11 cellular contexts compared by ENCODE assay signal in genomic region chr17:4658478-4659305, GRCh38. TPM values are rescaled to one million over a fixed set of nuclear protein-coding genes. Genes with fewer than 3 reads are reported as not detected.
A peak's percentile ranks its signal among the peaks of the same experiment; 100 is the strongest.
DNase-seq lines count a peak whose midpoint lies in the region; ATAC-seq and TF ChIP-seq lines count a peak whose summit lies in the region.
"Had no signal": no experiment of that assay in that cellular context is flagged by ENCODE, and none has a peak within 500 bp of the region (broad histone marks: within the 10 kb centered on the region; RNA-seq: fewer than 3 reads in every experiment).

No MANE protein-coding gene starts in this region.

- H3K4me3 ChIP-seq in fibroblast of villous mesenchyme (ENCODE audit: low read depth, low read length) = no peak overlapping the region
- H3K4me3 ChIP-seq: BLaER1 had no signal

- no peaks in the 10 kb centered on the region for H3K9me3 Mint-ChIP-seq in activated CD8-positive, alpha-beta T cell treated with anti-CD3 and anti-CD28 coated beads, Interleukin-2, amount 10 ng/mL, durations not matched to agents 7 days and 5 days (ENCODE audit: insufficient read depth)
- no peaks in the 10 kb centered on the region for H3K9me3 Mint-ChIP-seq in stimulated activated naive B cell treated with anti-CD40 and anti-IgM and Interleukin-4, amounts not matched to agents 10 μg/mL and 1 μg/mL and 100 μg/mL, for 72 hours

- DNase-seq in activated effector memory CD4-positive, alpha-beta T cell treated with anti-CD3 and anti-CD28 coated beads, Interleukin-2, amount 50 U/mL, for 16 hours = peak; percentile 74
- no peak for DNase-seq in activated effector memory CD4-positive, alpha-beta T cell treated with Interleukin-2 at 50 U/mL for 16 hours
- peak; percentile 28 for DNase-seq in activated CD8-positive, alpha-beta T cell treated with anti-CD3 and anti-CD28 coated beads, Interleukin-2, amount 10 ng/mL, durations not matched to agents 7 days and 5 days
- peak; percentile 89 for DNase-seq in fibroblast of villous mesenchyme (ENCODE audit: low read depth)
- no peak for DNase-seq in stimulated activated naive B cell treated with anti-CD40 and anti-IgM and Interleukin-4, amounts not matched to agents 10 μg/mL and 1 μg/mL and 100 μg/mL, for 72 hours
- no peak for DNase-seq in NCI-H2081 (lab: John Stamatoyannopoulos, UW)
- no peak for DNase-seq in NCI-H526 (lab: John Stamatoyannopoulos, UW)
- DNase-seq: aorta, NCI-H1436 treated with DMSO at 0.1 percent for 48 hours had no signal

- POLR2A ChIA-PET in activated CD8-positive, alpha-beta T cell treated with anti-CD3 and anti-CD28 coated beads, Interleukin-2, amount 10 ng/mL, durations not matched to agents 7 days and 5 days (lab: Charles Lee) = interaction anchor here (0.6 kb wide), 1 partner anchor 26 kb away, joined by 3 read pairs; no protein-coding TSS in a partner anchor

- ATAC-seq in activated CD8-positive, alpha-beta T cell treated with anti-CD3 and anti-CD28 coated beads, Interleukin-2, amount 10 ng/mL, durations not matched to agents 7 days and 5 days = no peak
- peak; percentile 85 to 98 for ATAC-seq in stimulated activated naive B cell treated with anti-CD40 and anti-IgM and Interleukin-4, amounts not matched to agents 10 μg/mL and 1 μg/mL and 100 μg/mL, for 72 hours (replicated peaks)
- ATAC-seq in GM19452 (IDR thresholded peaks at IDR 0.05; ENCODE audit: unreplicated experiment) = no peak

- no peak overlapping the region for H3K4me3 Mint-ChIP-seq in activated CD8-positive, alpha-beta T cell treated with anti-CD3 and anti-CD28 coated beads, Interleukin-2, amount 10 ng/mL, durations not matched to agents 7 days and 5 days
- H3K4me3 Mint-ChIP-seq in stimulated activated naive B cell treated with anti-CD40 and anti-IgM and Interleukin-4, amounts not matched to agents 10 μg/mL and 1 μg/mL and 100 μg/mL, for 72 hours = no peak overlapping the region

- peaks cover 8% of the 10 kb centered on the region for H3K4me1 Mint-ChIP-seq in activated CD8-positive, alpha-beta T cell treated with anti-CD3 and anti-CD28 coated beads, Interleukin-2, amount 10 ng/mL, durations not matched to agents 7 days and 5 days (ENCODE audit: low read depth)
- peaks cover 4 to 7% of the 10 kb centered on the region in 2 donors for H3K4me1 Mint-ChIP-seq in stimulated activated naive B cell treated with anti-CD40 and anti-IgM and Interleukin-4, amounts not matched to agents 10 μg/mL and 1 μg/mL and 100 μg/mL, for 72 hours

- TF ChIP-seq CTCF in fibroblast of villous mesenchyme (IDR thresholded peaks at IDR 0.05; ENCODE audit: insufficient read depth, low read depth, low read length) = no peak

- H3K27ac Mint-ChIP-seq in activated CD8-positive, alpha-beta T cell treated with anti-CD3 and anti-CD28 coated beads, Interleukin-2, amount 10 ng/mL, durations not matched to agents 7 days and 5 days = no peak overlapping the region
- no peak overlapping the region for H3K27ac Mint-ChIP-seq in stimulated activated naive B cell treated with anti-CD40 and anti-IgM and Interleukin-4, amounts not matched to agents 10 μg/mL and 1 μg/mL and 100 μg/mL, for 72 hours

- H3K36me3 Mint-ChIP-seq in activated CD8-positive, alpha-beta T cell treated with anti-CD3 and anti-CD28 coated beads, Interleukin-2, amount 10 ng/mL, durations not matched to agents 7 days and 5 days (ENCODE audit: low read depth) = no peaks in the 10 kb centered on the region
- no peaks in the 10 kb centered on the region for H3K36me3 Mint-ChIP-seq in stimulated activated naive B cell treated with anti-CD40 and anti-IgM and Interleukin-4, amounts not matched to agents 10 μg/mL and 1 μg/mL and 100 μg/mL, for 72 hours

- CTCF ChIA-PET in activated CD8-positive, alpha-beta T cell treated with anti-CD3 and anti-CD28 coated beads, Interleukin-2, amount 10 ng/mL, durations not matched to agents 7 days and 5 days (lab: Charles Lee) = interaction anchor here (1.3 kb wide), 1 partner anchor 92 kb away, joined by 3 read pairs; no protein-coding TSS in a partner anchor

- peaks cover 3% of the 10 kb centered on the region for H3K27me3 Mint-ChIP-seq in activated CD8-positive, alpha-beta T cell treated with anti-CD3 and anti-CD28 coated beads, Interleukin-2, amount 10 ng/mL, durations not matched to agents 7 days and 5 days (ENCODE audit: low read depth)
- peaks cover 13 to 19% of the 10 kb centered on the region in 2 donors for H3K27me3 Mint-ChIP-seq in stimulated activated naive B cell treated with anti-CD40 and anti-IgM and Interleukin-4, amounts not matched to agents 10 μg/mL and 1 μg/mL and 100 μg/mL, for 72 hours

RNA-seq across cellular contexts. Expression of gene ALOX15, which starts 17.2 kb away (rescaled TPM):
- not detected for total RNA-seq in activated CD8-positive, alpha-beta T cell treated with anti-CD3 and anti-CD28 coated beads, Interleukin-2, amount 10 ng/mL, durations not matched to agents 7 days and 5 days
- total RNA-seq in fibroblast of villous mesenchyme = not detected in 2 replicates
- total RNA-seq: aorta had no signal

RNA-seq across cellular contexts. Expression of gene PELP1, which starts 45.2 kb away (rescaled TPM):
- 10 to 100 TPM; 69.2 to 76.1 TPM for total RNA-seq in activated CD8-positive, alpha-beta T cell treated with anti-CD3 and anti-CD28 coated beads, Interleukin-2, amount 10 ng/mL, durations not matched to agents 7 days and 5 days
- total RNA-seq in fibroblast of villous mesenchyme = 17.7 and 19.6 TPM in 2 replicates

RNA-seq across cellular contexts. Expression of gene ARRB2, which starts 51.7 kb away (rescaled TPM):
- 100 to 1,000 TPM; 302 to 316 TPM for total RNA-seq in activated CD8-positive, alpha-beta T cell treated with anti-CD3 and anti-CD28 coated beads, Interleukin-2, amount 10 ng/mL, durations not matched to agents 7 days and 5 days
- 3.5 TPM in 2 replicates for total RNA-seq in fibroblast of villous mesenchyme

Comparison
In these comparisons a context has a peak if more than half of its experiments do, and no peak if none do; other contexts are left out.
1. DNase-seq: peak in activated effector memory CD4-positive, alpha-beta T cell treated with anti-CD3 and anti-CD28 coated beads, Interleukin-2, amount 50 U/mL, for 16 hours (single experiment), activated CD8-positive, alpha-beta T cell treated with anti-CD3 and anti-CD28 coated beads, Interleukin-2, amount 10 ng/mL, durations not matched to agents 7 days and 5 days (single experiment) and fibroblast of villous mesenchyme (single experiment); none in activated effector memory CD4-positive, alpha-beta T cell treated with Interleukin-2 at 50 U/mL for 16 hours (single experiment), stimulated activated naive B cell treated with anti-CD40 and anti-IgM and Interleukin-4, amounts not matched to agents 10 μg/mL and 1 μg/mL and 100 μg/mL, for 72 hours (single experiment), NCI-H2081 (0 of 2) and NCI-H526 (0 of 2).
2. ATAC-seq: peak in stimulated activated naive B cell treated with anti-CD40 and anti-IgM and Interleukin-4, amounts not matched to agents 10 μg/mL and 1 μg/mL and 100 μg/mL, for 72 hours (2 of 2); none in activated CD8-positive, alpha-beta T cell treated with anti-CD3 and anti-CD28 coated beads, Interleukin-2, amount 10 ng/mL, durations not matched to agents 7 days and 5 days (single experiment) and GM19452 (single experiment).
3. RNA of gene ARRB2, which starts 51.7 kb away (total RNA-seq): 302 to 316 TPM in activated CD8-positive, alpha-beta T cell treated with anti-CD3 and anti-CD28 coated beads, Interleukin-2, amount 10 ng/mL, durations not matched to agents 7 days and 5 days; 3.5 TPM in fibroblast of villous mesenchyme; every median in the first group is over 10 times any median in the second.